ENCODE assay signal across 22 cellular contexts in genomic region chr1:200342511-200343400, GRCh38.
A peak's percentile ranks its signal among the peaks of the same experiment; 100 is the strongest.
DNase-seq lines count a peak whose midpoint lies in the region; ATAC-seq and TF ChIP-seq lines count a peak whose summit lies in the region.
"Had no signal": no experiment of that assay in that cellular context is flagged by ENCODE, and none has a peak within 500 bp of the region (broad histone marks: within the 10 kb centered on the region; RNA-seq: fewer than 3 reads in every experiment).

No MANE protein-coding gene starts in this region.

- no peaks in the 10 kb centered on the region for H3K9me3 ChIP-seq in PC-3 (ENCODE audit: low read length)
- H3K9me3 ChIP-seq in fibroblast of lung (ENCODE audit: control insufficient read depth, insufficient read depth, low read depth, low read length), result no peaks in the 10 kb centered on the region
- H3K9me3 ChIP-seq: esophagus muscularis mucosa, HAP-1, left ventricle myocardium inferior, psoas muscle had no signal

- no peaks in the 10 kb centered on the region for H3K27me3 Mint-ChIP-seq in stimulated activated memory B cell treated with anti-CD40 and anti-IgM and Interleukin-4, amounts not matched to agents 10 μg/mL and 1 μg/mL and 100 μg/mL, for 72 hours
- H3K27me3 Mint-ChIP-seq: CD4-positive, CD25-positive, alpha-beta regulatory T cell; naive B cell had no signal

- no peaks in the 10 kb centered on the region for H3K36me3 Mint-ChIP-seq in stimulated activated memory B cell treated with anti-CD40 and anti-IgM and Interleukin-4, amounts not matched to agents 10 μg/mL and 1 μg/mL and 100 μg/mL, for 72 hours
- H3K36me3 Mint-ChIP-seq: brain; CD4-positive, CD25-positive, alpha-beta regulatory T cell; naive B cell had no signal

- CTCF ChIA-PET in PC-3 (lab: Charles Lee), result interaction anchor here (0.6 kb wide), 4 partner anchors 36 to 214 kb away, joined by 3 to 5 read pairs (median 4); no protein-coding TSS in a partner anchor

- H3K79me2 ChIP-seq in PC-3 (ENCODE audit: low read length), result no peaks in the 10 kb centered on the region
- H3K79me2 ChIP-seq in fibroblast of lung (ENCODE audit: control insufficient read depth, insufficient read depth, low read length), result no peaks in the 10 kb centered on the region

- ATAC-seq in PC-3 (peak; percentile 70), GM21515 (IDR thresholded peaks at IDR 0.05; ENCODE audit: unreplicated experiment) (no peak), GM18858 (IDR thresholded peaks at IDR 0.05; ENCODE audit: unreplicated experiment) (no peak), HG03460 (IDR thresholded peaks at IDR 0.05; ENCODE audit: unreplicated experiment) (no peak)
- ATAC-seq in stimulated activated memory B cell treated with anti-CD40 and anti-IgM and Interleukin-4, amounts not matched to agents 10 μg/mL and 1 μg/mL and 100 μg/mL, for 72 hours, result no peak
- ATAC-seq: K562, psoas muscle had no signal

- H3K4me3 ChIP-seq in PC-3 (ENCODE audit: low read length) (no peak overlapping the region), fibroblast of lung (replicated peaks in 1 of 4; ENCODE audit: control extremely low read depth in 1 of 4, insufficient read depth in 1 of 4, low read depth in 3 of 4, low read length in 4 of 4) (no peak overlapping the region)
- H3K4me3 ChIP-seq: esophagus muscularis mucosa, HAP-1, K562, left ventricle myocardium inferior, psoas muscle had no signal

- H3K4me3 Mint-ChIP-seq in stimulated activated memory B cell treated with anti-CD40 and anti-IgM and Interleukin-4, amounts not matched to agents 10 μg/mL and 1 μg/mL and 100 μg/mL, for 72 hours, result no peak overlapping the region
- H3K4me3 Mint-ChIP-seq: activated CD4-positive, alpha-beta T cell treated with anti-CD3 and anti-CD28 coated beads, Interleukin-2, amount 10 ng/mL, durations not matched to agents 24 days and 14 days; brain; CD4-positive, CD25-positive, alpha-beta regulatory T cell; naive B cell; T-helper 2 cell treated with Interferon-gamma antibody and Interleukin-4, amounts not matched to agents 5 μg/mL and 100 μg/mL, for 36 hours had no signal

- TF ChIP-seq CTCF in PC-3 (conservative IDR thresholded peaks at IDR 0.05; ENCODE audit: low read depth, low read length) (no peak), fibroblast of lung (conservative IDR thresholded peaks at IDR 0.05 in 1 of 2, IDR thresholded peaks at IDR 0.05 in 1 of 2; ENCODE audit: low read depth in 1 of 2, low read length in 2 of 2) (no peak)

- peaks cover 14% of the 10 kb centered on the region for H3K4me1 Mint-ChIP-seq in stimulated activated memory B cell treated with anti-CD40 and anti-IgM and Interleukin-4, amounts not matched to agents 10 μg/mL and 1 μg/mL and 100 μg/mL, for 72 hours
- H3K4me1 Mint-ChIP-seq: brain had no signal

- no peak overlapping the region for H3K9ac ChIP-seq in PC-3 (ENCODE audit: low read length)
- no peak overlapping the region for H3K9ac ChIP-seq in fibroblast of lung (ENCODE audit: insufficient read depth, low read length)

- no peaks in the 10 kb centered on the region for H3K36me3 ChIP-seq in PC-3 (ENCODE audit: low read depth, low read length)
- no peaks in the 10 kb centered on the region for H3K36me3 ChIP-seq in fibroblast of lung (ENCODE audit: control insufficient read depth, insufficient read depth, low read length)
- H3K36me3 ChIP-seq: esophagus muscularis mucosa, HAP-1, left ventricle myocardium inferior had no signal

- POLR2A ChIA-PET in PC-3 (lab: Charles Lee; ENCODE audit: unreplicated experiment), result no interaction called here

- H3K27ac ChIP-seq in PC-3 (ENCODE audit: low read length) (peak overlapping the region; percentile 12), fibroblast of lung (ENCODE audit: insufficient read depth, low read length) (no peak overlapping the region)
- H3K27ac ChIP-seq: esophagus muscularis mucosa, left ventricle myocardium inferior, psoas muscle had no signal

- peak; percentile 57 for DNase-seq in ELR (ENCODE audit: low read depth)
- peak; percentile 77 for DNase-seq in PC-3
- peak; percentile 78 to 79 for DNase-seq in fibroblast of lung (ENCODE audit: low read depth in 2 of 2)
- DNase-seq: activated CD4-positive, alpha-beta T cell treated with anti-CD3 and anti-CD28 coated beads, Interleukin-2, amount 10 ng/mL, durations not matched to agents 24 days and 14 days; activated naive CD4-positive, alpha-beta T cell; CD4-positive, CD25-positive, alpha-beta regulatory T cell; left ventricle myocardium inferior; naive B cell; NCI-H1436; NK-92 treated with Interleukin-12 subunit alpha and Interleukin-12 subunit beta, amount 100 ng/mL, for 24 hours; psoas muscle; SHP77 treated with DMSO at 0.1 percent for 48 hours; substantia nigra had no signal

- intact Hi-C loops in PC-3 (cut with micrococcal nuclease), result no loop called here

- H3K27me3 ChIP-seq in PC-3 (ENCODE audit: low read length), result no peaks in the 10 kb centered on the region
- no peaks in the 10 kb centered on the region for H3K27me3 ChIP-seq in fibroblast of lung (ENCODE audit: control insufficient read depth, insufficient read depth, low read length)
- H3K27me3 ChIP-seq: esophagus muscularis mucosa had no signal

- BruUV-seq in PC-3 (replicated peaks; lab: Mats Ljungman, UMichigan), result no TSS peak

- H3K9me3 Mint-ChIP-seq in stimulated activated memory B cell treated with anti-CD40 and anti-IgM and Interleukin-4, amounts not matched to agents 10 μg/mL and 1 μg/mL and 100 μg/mL, for 72 hours, result no peaks in the 10 kb centered on the region
- H3K9me3 Mint-ChIP-seq: activated CD4-positive, alpha-beta T cell treated with anti-CD3 and anti-CD28 coated beads, Interleukin-2, amount 10 ng/mL, durations not matched to agents 24 days and 14 days; CD4-positive, CD25-positive, alpha-beta regulatory T cell; naive B cell; T-helper 2 cell treated with Interferon-gamma antibody and Interleukin-4, amounts not matched to agents 5 μg/mL and 100 μg/mL, for 36 hours had no signal

- H4K20me1 ChIP-seq in PC-3 (ENCODE audit: low read length), result no peaks in the 10 kb centered on the region
- H4K20me1 ChIP-seq in fibroblast of lung (ENCODE audit: control insufficient read depth, extremely low read depth, insufficient read depth, low read length), result no peaks in the 10 kb centered on the region

- H3K27ac Mint-ChIP-seq in stimulated activated memory B cell treated with anti-CD40 and anti-IgM and Interleukin-4, amounts not matched to agents 10 μg/mL and 1 μg/mL and 100 μg/mL, for 72 hours, result peak overlapping the region; percentile 23
- H3K27ac Mint-ChIP-seq: activated CD4-positive, alpha-beta T cell treated with anti-CD3 and anti-CD28 coated beads, Interleukin-2, amount 10 ng/mL, durations not matched to agents 24 days and 14 days; brain; T-helper 2 cell treated with Interferon-gamma antibody and Interleukin-4, amounts not matched to agents 5 μg/mL and 100 μg/mL, for 36 hours had no signal

- H2AFZ ChIP-seq in PC-3 (ENCODE audit: low read length), result no peak overlapping the region
- no peak overlapping the region for H2AFZ ChIP-seq in fibroblast of lung (ENCODE audit: low read length)

- H3K4me1 ChIP-seq in PC-3 (ENCODE audit: insufficient read depth, low read length) (peaks cover 19% of the 10 kb centered on the region), fibroblast of lung (ENCODE audit: control insufficient read depth, extremely low read depth, insufficient read depth, low read length) (peaks cover 2% of the 10 kb centered on the region)
- H3K4me1 ChIP-seq: esophagus muscularis mucosa, HAP-1, psoas muscle had no signal

- no peaks in the 10 kb centered on the region for H3F3A ChIP-seq in PC-3 (ENCODE audit: low read length, unreplicated experiment)

- H3K4me2 ChIP-seq in PC-3 (ENCODE audit: low read length), result peak overlapping the region; percentile 8
- H3K4me2 ChIP-seq in fibroblast of lung (ENCODE audit: extremely low read depth, insufficient read depth, low read length), result no peak overlapping the region

- no peaks in the 10 kb centered on the region for H3K9me2 ChIP-seq in PC-3 (replicated peaks; ENCODE audit: low read length)
